Comparison of ENCODE assay signal across 13 cellular contexts in genomic region chr17:56029980-56030624, GRCh38.
"Had no signal": no experiment of that assay in that cellular context is flagged by ENCODE, and none has a peak within 500 bp of the region (broad histone marks: within the 10 kb centered on the region; RNA-seq: fewer than 3 reads in every experiment).

No MANE protein-coding gene starts in this region.

- H3K4me3 ChIP-seq: cardiac muscle cell, hepatocyte, skin epidermis, thyroid gland had no signal

- H3K9me3 ChIP-seq: thyroid gland had no signal

- H3K27ac ChIP-seq: cardiac muscle cell, hepatocyte, skin epidermis, thyroid gland had no signal

- H3K36me3 ChIP-seq: cardiac muscle cell, thyroid gland had no signal

- H3K27me3 ChIP-seq: hepatocyte, thyroid gland had no signal

- H3K4me1 ChIP-seq: thyroid gland had no signal

- DNase-seq: activated CD4-positive, alpha-beta T cell treated with anti-CD3 and anti-CD28 coated beads for 4 hours; activated CD8-positive, alpha-beta memory T cell treated with anti-CD3 and anti-CD28 coated beads, Interleukin-2, amount 50 U/mL, for 4 hours; activated CD8-positive, alpha-beta T cell treated with anti-CD3 and anti-CD28 coated beads, Interleukin-2, amount 10 ng/mL, durations not matched to agents 7 days and 5 days; activated effector memory CD4-positive, alpha-beta T cell treated with anti-CD3 and anti-CD28 coated beads, Interleukin-2, amount 50 U/mL, for 16 hours; activated T-cell treated with anti-CD3 and anti-CD28 coated beads, Interleukin-2, amount 50 U/mL, for 48 hours; mesenchymal stem cell; stimulated activated CD4-positive, alpha-beta T cell treated with anti-CD3 and anti-CD28 coated beads, Interleukin-15, amount 100 ng/mL, for 24 hours; stimulated activated CD4-positive, alpha-beta T cell treated with anti-CD3 and anti-CD28 coated beads, Interleukin-4, amount 100 ng/mL, for 1 hour; stimulated activated naive B cell treated with anti-CD40 and anti-IgM and Interleukin-4, amounts not matched to agents 10 μg/mL and 1 μg/mL and 100 μg/mL, for 72 hours; thyroid gland had no signal
